In the genomic region with DNA sequence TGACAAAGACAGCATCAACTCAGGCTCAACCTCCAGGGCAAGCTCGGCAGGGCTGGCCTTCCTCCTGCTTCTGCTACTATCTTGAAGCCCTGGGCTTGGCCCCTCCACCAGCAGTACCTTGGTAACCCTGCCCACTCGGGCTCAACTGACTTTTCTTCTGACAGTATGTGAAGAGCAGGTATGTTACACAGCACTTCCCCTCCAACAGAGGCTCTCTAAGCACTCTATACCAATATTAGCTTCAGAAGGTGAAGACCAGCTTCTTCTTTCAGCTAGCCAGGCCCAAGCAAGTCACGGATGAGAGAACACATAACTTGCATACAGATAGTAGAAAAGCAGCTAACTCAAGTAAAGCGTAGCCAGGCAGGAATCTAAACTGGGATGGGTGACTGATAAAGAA, we compare ENCODE assay signal across 22 cellular contexts.
DNase-seq lines count a peak whose midpoint lies in the region; ATAC-seq and TF ChIP-seq lines count a peak whose summit lies in the region.
"Had no signal": no experiment of that assay in that cellular context is flagged by ENCODE, and none has a peak within 500 bp of the region (broad histone marks: within the 10 kb centered on the region; RNA-seq: fewer than 3 reads in every experiment).

No MANE protein-coding gene starts in this region.

- H3K27ac ChIP-seq in gastroesophageal sphincter = no peak overlapping the region
- H3K27ac ChIP-seq: 22Rv1, KMS-11, psoas muscle, spleen, tibial nerve had no signal

- DNase-seq in NCI-H146 (lab: John Stamatoyannopoulos, UW) = peak; percentile 7
- DNase-seq in NCI-H146 treated with DMSO at 0.1 percent for 48 hours (lab: John Stamatoyannopoulos, UW; ENCODE audit: unreplicated experiment) = no peak
- no peak for DNase-seq in activated CD4-positive, alpha-beta T cell treated with anti-CD3 and anti-CD28 coated beads, Interleukin-2, amount 10 ng/mL, durations not matched to agents 24 days and 14 days
- no peak for DNase-seq in NOMO-1 (lab: John Stamatoyannopoulos, UW; ENCODE audit: unreplicated experiment in 2 of 2)
- no peak for DNase-seq in NCI-H510A treated with DMSO at 0.1 percent for 48 hours (lab: John Stamatoyannopoulos, UW)
- DNase-seq: activated CD8-positive, alpha-beta memory T cell treated with anti-CD3 and anti-CD28 coated beads, Interleukin-2, amount 50 U/mL, for 4 hours; activated gamma-delta T cell treated with Interleukin-2 at 50 U/mL for 16 hours; cerebellar nuclear complex; NCI-H1092; NCI-H2107; nephron progenitor cell; psoas muscle; spleen; T-helper 9 cell had no signal

- H3K4me3 ChIP-seq in gastroesophageal sphincter = no peak overlapping the region
- H3K4me3 ChIP-seq: HAP-1, psoas muscle, spleen, tibial nerve had no signal

- 94% methylated on average over 2 of the region's 4 CpGs; no CpG with 5 or more reads in 1 of the 2 donors for WGBS in gastroesophageal sphincter (ENCODE audit: low coverage in 1 of 2), 2 donors

- H3K9me3 Mint-ChIP-seq in activated CD4-positive, alpha-beta T cell treated with anti-CD3 and anti-CD28 coated beads, Interleukin-2, amount 10 ng/mL, durations not matched to agents 24 days and 14 days = peaks cover 17% of the 10 kb centered on the region
- H3K9me3 Mint-ChIP-seq: nephron progenitor cell; stimulated activated effector memory CD8-positive, alpha-beta T cell treated with anti-CD3 and anti-CD28 coated beads, Interleukin-12 subunit alpha, Interleukin-12 subunit beta, amount 100 ng/mL, for 72 hours had no signal

- intact Hi-C loops in activated CD4-positive, alpha-beta T cell treated with anti-CD3 and anti-CD28 coated beads, Interleukin-2, amount 10 ng/mL, durations not matched to agents 24 days and 14 days (cut with micrococcal nuclease) = no loop called here

- H3K36me3 Mint-ChIP-seq in activated CD4-positive, alpha-beta T cell treated with anti-CD3 and anti-CD28 coated beads, Interleukin-2, amount 10 ng/mL, durations not matched to agents 24 days and 14 days (ENCODE audit: low read depth) = no peaks in the 10 kb centered on the region
- H3K36me3 Mint-ChIP-seq: stimulated activated effector memory CD8-positive, alpha-beta T cell treated with anti-CD3 and anti-CD28 coated beads, Interleukin-12 subunit alpha, Interleukin-12 subunit beta, amount 100 ng/mL, for 72 hours had no signal

- TF ChIP-seq CTCF in gastroesophageal sphincter (IDR thresholded peaks at IDR 0.05) = no peak

- H3K36me3 ChIP-seq in gastroesophageal sphincter = no peaks in the 10 kb centered on the region
- H3K36me3 ChIP-seq: HAP-1, spleen, tibial nerve had no signal

- no peaks in the 10 kb centered on the region for H3K27me3 ChIP-seq in gastroesophageal sphincter
- H3K27me3 ChIP-seq: tibial nerve had no signal

- TF ChIP-seq EP300 in gastroesophageal sphincter (IDR thresholded peaks at IDR 0.05) = no peak

- peaks cover 27% of the 10 kb centered on the region for H3K27me3 Mint-ChIP-seq in activated CD4-positive, alpha-beta T cell treated with anti-CD3 and anti-CD28 coated beads, Interleukin-2, amount 10 ng/mL, durations not matched to agents 24 days and 14 days

- no peak for TF ChIP-seq POLR2A in gastroesophageal sphincter (IDR thresholded peaks at IDR 0.05)

- H3K4me3 Mint-ChIP-seq in activated CD4-positive, alpha-beta T cell treated with anti-CD3 and anti-CD28 coated beads, Interleukin-2, amount 10 ng/mL, durations not matched to agents 24 days and 14 days = no peak overlapping the region
- H3K4me3 Mint-ChIP-seq: nephron progenitor cell; stimulated activated effector memory CD8-positive, alpha-beta T cell treated with anti-CD3 and anti-CD28 coated beads, Interleukin-12 subunit alpha, Interleukin-12 subunit beta, amount 100 ng/mL, for 72 hours had no signal

- no peaks in the 10 kb centered on the region for H3K4me1 ChIP-seq in gastroesophageal sphincter
- H3K4me1 ChIP-seq: HAP-1, psoas muscle, spleen, tibial nerve had no signal

- H3K27ac Mint-ChIP-seq in activated CD4-positive, alpha-beta T cell treated with anti-CD3 and anti-CD28 coated beads, Interleukin-2, amount 10 ng/mL, durations not matched to agents 24 days and 14 days = no peak overlapping the region
- H3K27ac Mint-ChIP-seq: nephron progenitor cell; stimulated activated effector memory CD8-positive, alpha-beta T cell treated with anti-CD3 and anti-CD28 coated beads, Interleukin-12 subunit alpha, Interleukin-12 subunit beta, amount 100 ng/mL, for 72 hours had no signal

- ATAC-seq in HG02642 (IDR thresholded peaks at IDR 0.05; ENCODE audit: poor library complexity, unreplicated experiment) (peak; percentile 39), HG03565 (IDR thresholded peaks at IDR 0.05; ENCODE audit: unreplicated experiment) (peak; percentile 45), gastroesophageal sphincter (no peak)
- ATAC-seq: psoas muscle; stimulated activated effector memory CD8-positive, alpha-beta T cell treated with anti-CD3 and anti-CD28 coated beads, Interleukin-12 subunit alpha, Interleukin-12 subunit beta, amount 100 ng/mL, for 72 hours had no signal

- no peaks in the 10 kb centered on the region for H3K9me3 ChIP-seq in gastroesophageal sphincter
- H3K9me3 ChIP-seq: HAP-1, psoas muscle, spleen, tibial nerve had no signal

- H3K4me1 Mint-ChIP-seq in activated CD4-positive, alpha-beta T cell treated with anti-CD3 and anti-CD28 coated beads, Interleukin-2, amount 10 ng/mL, durations not matched to agents 24 days and 14 days = no peaks in the 10 kb centered on the region
- H3K4me1 Mint-ChIP-seq: nephron progenitor cell had no signal
